In genomic region chr20:9488063-9488462, GRCh38 we compare ENCODE assay signal across 14 cellular contexts. TPM values are rescaled to one million over a fixed set of nuclear protein-coding genes. Genes with fewer than 3 reads are reported as not detected.
"Had no signal": no experiment of that assay in that cellular context is flagged by ENCODE, and none has a peak within 500 bp of the region (broad histone marks: within the 10 kb centered on the region; RNA-seq: fewer than 3 reads in every experiment).

No MANE protein-coding gene starts in this region.

- ATAC-seq: body of pancreas; esophagus mucosa; left cardiac atrium; naive thymus-derived CD8-positive, alpha-beta T cell; right cardiac atrium; stimulated activated effector memory CD8-positive, alpha-beta T cell treated with anti-CD3 and anti-CD28 coated beads, Interleukin-12 subunit alpha, Interleukin-12 subunit beta, amount 100 ng/mL, for 72 hours had no signal

- H3K9me3 ChIP-seq: adrenal gland, body of pancreas, neutrophil had no signal

- H3K27me3 ChIP-seq: adrenal gland, body of pancreas, dorsolateral prefrontal cortex had no signal

- H3K4me1 ChIP-seq: adrenal gland, body of pancreas had no signal

- H3K4me3 ChIP-seq: adrenal gland, body of pancreas, lung had no signal

- H3K36me3 ChIP-seq: adrenal gland, neutrophil had no signal

- H3K27ac ChIP-seq: adrenal gland, body of pancreas, neutrophil had no signal

- DNase-seq: activated naive CD4-positive, alpha-beta T cell treated with anti-CD3 and anti-CD28 coated beads, Interleukin-2, amount 50 U/mL, for 16 hours; activated T-cell treated with anti-CD3 and anti-CD28 coated beads, Interleukin-2, amount 50 U/mL, for 1 hour; adrenal gland; body of pancreas; dorsolateral prefrontal cortex; immature natural killer cell; left cardiac atrium; naive thymus-derived CD8-positive, alpha-beta T cell; right cardiac atrium; trophoblast cell had no signal

RNA-seq across cellular contexts. Expression of gene LAMP5, which starts 26.3 kb away (rescaled TPM):
- total RNA-seq: body of pancreas; esophagus mucosa; left cardiac atrium; naive thymus-derived CD8-positive, alpha-beta T cell; right cardiac atrium had no signal
